1 cellular context compared by ENCODE assay signal in genomic region chr1:155466617-155466972, GRCh38.
TF ChIP-seq lines count a peak whose summit lies in the region.

No MANE protein-coding gene starts in this region.

TF ChIP-seq in SK-N-SH, 30 proteins besides CTCF, POLR2A, EP300 and RAD21 (continued from another document):
- TF ChIP-seq FOSL2 (IDR thresholded peaks at IDR 0.05; ENCODE audit: borderline replicate concordance, low read depth), result no peak
